In genomic region chr1:207999274-207999915, GRCh38 we compare ENCODE assay signal across 17 cellular contexts.
DNase-seq lines count a peak whose midpoint lies in the region; ATAC-seq and TF ChIP-seq lines count a peak whose summit lies in the region.
"Had no signal": no experiment of that assay in that cellular context is flagged by ENCODE, and none has a peak within 500 bp of the region (broad histone marks: within the 10 kb centered on the region; RNA-seq: fewer than 3 reads in every experiment).

No MANE protein-coding gene starts in this region.

- no peaks in the 10 kb centered on the region for H4K20me1 ChIP-seq in PC-3 (ENCODE audit: low read length)

- no TSS peak for BruUV-seq in PC-3 (replicated peaks; lab: Mats Ljungman, UMichigan)

- DNase-seq in PC-3 (no peak), WERI-Rb-1 (peak; percentile 66), ecto neural progenitor cell (ENCODE audit: low spot score) (peak; percentile 13), type B pancreatic cell (ENCODE audit: extremely low spot score, unreplicated experiment) (peak; percentile 31), SKM-1 (lab: John Stamatoyannopoulos, UW; ENCODE audit: unreplicated experiment) (no peak), KBM-7 (no peak)
- DNase-seq: AML-193; Caco-2; CD4-positive, alpha-beta T cell; DMS153; DMS79; GDM1; GM23248; HCEC 1CT had no signal

- no peak overlapping the region for H3K4me3 Mint-ChIP-seq in type B pancreatic cell
- H3K4me3 Mint-ChIP-seq: CD4-positive, alpha-beta T cell had no signal

- H3K36me3 ChIP-seq in PC-3 (ENCODE audit: low read depth, low read length): no peaks in the 10 kb centered on the region
- no peaks in the 10 kb centered on the region for H3K36me3 ChIP-seq in WERI-Rb-1

- no peak overlapping the region for H3K27ac Mint-ChIP-seq in type B pancreatic cell
- H3K27ac Mint-ChIP-seq: CD4-positive, alpha-beta T cell had no signal

- H3K79me2 ChIP-seq in PC-3 (ENCODE audit: low read length): no peaks in the 10 kb centered on the region

- no peaks in the 10 kb centered on the region for H3K4me1 ChIP-seq in PC-3 (ENCODE audit: insufficient read depth, low read length)
- H3K4me1 ChIP-seq: A549, Caco-2 had no signal

- peaks cover 3% of the 10 kb centered on the region for H3K4me1 Mint-ChIP-seq in type B pancreatic cell (ENCODE audit: unreplicated experiment)

- in situ Hi-C loops in KBM-7 (cut with MboI; ENCODE audit: low pct_unique_long_range_greater_than_20kb, low sequenced_read_pairs): no loop called here

- POLR2A ChIA-PET in PC-3 (lab: Charles Lee; ENCODE audit: unreplicated experiment): no interaction called here

- CTCF ChIA-PET in PC-3 (lab: Charles Lee): interaction anchor here (0.7 kb wide), 1 partner anchor 749 kb away, joined by 4 read pairs; no protein-coding TSS in a partner anchor

- no peak overlapping the region for H3K27ac ChIP-seq in PC-3 (ENCODE audit: low read length)
- no peak overlapping the region for H3K27ac ChIP-seq in WERI-Rb-1
- H3K27ac ChIP-seq: A549, GM23248, HL-60 had no signal

- H3K4me2 ChIP-seq in PC-3 (ENCODE audit: low read length): no peak overlapping the region
- H3K4me2 ChIP-seq: A549 had no signal

- H3K9me3 ChIP-seq in PC-3 (ENCODE audit: low read length) (no peaks in the 10 kb centered on the region), WERI-Rb-1 (ENCODE audit: severe bottlenecking) (no peaks in the 10 kb centered on the region)
- H3K9me3 ChIP-seq: A549, Caco-2 had no signal

- H3K9me2 ChIP-seq in PC-3 (replicated peaks; ENCODE audit: low read length): no peaks in the 10 kb centered on the region

- no peaks in the 10 kb centered on the region for H3K9me3 Mint-ChIP-seq in type B pancreatic cell
- H3K9me3 Mint-ChIP-seq: CD4-positive, alpha-beta T cell had no signal

- H3K4me3 ChIP-seq in PC-3 (ENCODE audit: low read length): no peak overlapping the region
- no peak overlapping the region for H3K4me3 ChIP-seq in WERI-Rb-1 (ENCODE audit: low read depth, low read length)
- H3K4me3 ChIP-seq: A549, GM23248 had no signal

- TF ChIP-seq CTCF in PC-3 (conservative IDR thresholded peaks at IDR 0.05; ENCODE audit: low read depth, low read length) (0 out of 2 replicates have a peak, but pooled peaks have one; percentile 9), WERI-Rb-1 (IDR thresholded peaks at IDR 0.05; ENCODE audit: low read depth, low read length) (peak; percentile 47), type B pancreatic cell (conservative IDR thresholded peaks at IDR 0.05) (no peak)

- no peaks in the 10 kb centered on the region for H3F3A ChIP-seq in PC-3 (ENCODE audit: low read length, unreplicated experiment)

- H2AFZ ChIP-seq in PC-3 (ENCODE audit: low read length): no peak overlapping the region
- H2AFZ ChIP-seq: GM23248 had no signal

- H3K27me3 ChIP-seq in PC-3 (ENCODE audit: low read length) (no peaks in the 10 kb centered on the region), WERI-Rb-1 (ENCODE audit: insufficient read depth, low read depth, severe bottlenecking) (no peaks in the 10 kb centered on the region)

- no peak overlapping the region for H3K9ac ChIP-seq in PC-3 (ENCODE audit: low read length)
- H3K9ac ChIP-seq: GM23248 had no signal

- ATAC-seq in PC-3 (no peak), HG03196 (IDR thresholded peaks at IDR 0.05; ENCODE audit: unreplicated experiment) (no peak)

- H3K27me3 Mint-ChIP-seq in type B pancreatic cell: peaks cover 15% of the 10 kb centered on the region
- H3K27me3 Mint-ChIP-seq: CD4-positive, alpha-beta T cell had no signal

- H3K36me3 Mint-ChIP-seq in type B pancreatic cell: no peaks in the 10 kb centered on the region

- intact Hi-C loops in PC-3 (cut with micrococcal nuclease): no loop called here

Comparison
In these comparisons a context has a peak if more than half of its experiments do, and no peak if none do; other contexts are left out.
1. DNase-seq: peak in WERI-Rb-1 (single experiment), ecto neural progenitor cell (single experiment) and type B pancreatic cell (single experiment); none in PC-3 (single experiment), SKM-1 (single experiment) and KBM-7 (single experiment).